Comparison of ENCODE assay signal across 8 cellular contexts in the genomic region with DNA sequence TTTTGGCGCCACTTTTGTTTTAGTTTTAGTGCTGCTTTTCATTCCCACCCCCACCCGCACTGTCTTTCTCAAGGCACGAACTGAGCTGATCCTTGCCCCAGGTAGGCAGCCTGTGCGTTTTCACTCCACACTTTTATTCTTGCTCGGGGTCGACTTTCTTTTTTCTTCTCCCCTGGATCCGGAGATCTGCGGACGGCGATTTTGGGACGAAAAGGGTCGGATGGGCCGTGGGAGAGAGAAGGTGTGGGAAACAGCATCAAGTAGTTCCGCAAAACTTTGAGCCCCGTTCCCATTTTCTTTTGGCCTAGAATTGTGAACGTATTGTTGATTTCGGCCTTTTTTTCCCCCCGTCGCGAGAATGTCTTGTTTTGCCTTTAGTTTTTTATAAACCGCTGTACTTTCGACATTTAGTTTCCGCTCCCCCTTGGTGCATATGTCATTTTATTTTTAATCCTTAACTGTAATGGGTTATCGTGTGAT. TPM values are rescaled to one million over a fixed set of nuclear protein-coding genes. Genes with fewer than 3 reads are reported as not detected.
DNase-seq lines count a peak whose midpoint lies in the region; ATAC-seq and TF ChIP-seq lines count a peak whose summit lies in the region.

No MANE protein-coding gene starts in this region.

- H3K23ac ChIP-seq in neuronal stem cell (ENCODE audit: low read depth, low read length, poor library complexity): no peak overlapping the region

- peaks cover 2% of the 10 kb centered on the region for H3K79me1 ChIP-seq in neuronal stem cell (ENCODE audit: low read depth, low read length)

- no peaks in the 10 kb centered on the region for H3K9me3 Mint-ChIP-seq in activated CD8-positive, alpha-beta memory T cell treated with anti-CD3 and anti-CD28 coated beads, Interleukin-2, amount 10 ng/mL, durations not matched to agents 7 days and 5 days (ENCODE audit: low read depth)
- no peaks in the 10 kb centered on the region for H3K9me3 Mint-ChIP-seq in endothelial cell (ENCODE audit: unreplicated experiment)

- no peak for ATAC-seq in activated CD8-positive, alpha-beta memory T cell treated with anti-CD3 and anti-CD28 coated beads, Interleukin-2, amount 10 ng/mL, durations not matched to agents 7 days and 5 days
- ATAC-seq in HG03108 (IDR thresholded peaks at IDR 0.05; ENCODE audit: unreplicated experiment) (no peak), HG03457 (IDR thresholded peaks at IDR 0.05; ENCODE audit: unreplicated experiment) (no peak)

- H3K27me3 ChIP-seq in neuronal stem cell (ENCODE audit: control insufficient read depth in 3 of 3, insufficient read depth in 3 of 3, low read depth in 1 of 3, low read length in 3 of 3): no peaks in the 10 kb centered on the region

- H3K4me2 ChIP-seq in neuronal stem cell (ENCODE audit: insufficient read depth, low read length, poor library complexity, severe bottlenecking): peak overlapping the region; percentile 28

- no CpG with 5 or more reads among the region's 24 CpGs for WGBS in neuronal stem cell (ENCODE audit: extremely low coverage in 2 of 2, insufficient read length in 2 of 2, insufficient replicate concordance in 1 of 2), 2 donors

- H3K4me3 Mint-ChIP-seq in activated CD8-positive, alpha-beta memory T cell treated with anti-CD3 and anti-CD28 coated beads, Interleukin-2, amount 10 ng/mL, durations not matched to agents 7 days and 5 days: peak overlapping the region; percentile 88
- peak overlapping the region; percentile 97 for H3K4me3 Mint-ChIP-seq in endothelial cell (ENCODE audit: unreplicated experiment)

- H2AK5ac ChIP-seq in neuronal stem cell (ENCODE audit: low read depth, low read length): no peak overlapping the region

- CTCF ChIA-PET in activated CD8-positive, alpha-beta memory T cell treated with anti-CD3 and anti-CD28 coated beads, Interleukin-2, amount 10 ng/mL, durations not matched to agents 7 days and 5 days (lab: Charles Lee): no interaction called here
- CTCF ChIA-PET in RWPE1 (lab: Yijun Ruan, JAX): no interaction called here

- H2AFZ ChIP-seq in neuronal stem cell (ENCODE audit: low read length): peak overlapping the region; percentile 63

- H3K4me1 ChIP-seq in neuronal stem cell (ENCODE audit: control insufficient read depth in 2 of 2, insufficient read depth in 1 of 2, low read depth in 1 of 2, low read length in 2 of 2): no peaks in the 10 kb centered on the region

- no peak overlapping the region for H3K14ac ChIP-seq in neuronal stem cell (ENCODE audit: low read length)

- peaks cover 24% of the 10 kb centered on the region for H3K4me1 Mint-ChIP-seq in activated CD8-positive, alpha-beta memory T cell treated with anti-CD3 and anti-CD28 coated beads, Interleukin-2, amount 10 ng/mL, durations not matched to agents 7 days and 5 days
- peaks cover 10% of the 10 kb centered on the region for H3K4me1 Mint-ChIP-seq in endothelial cell (ENCODE audit: unreplicated experiment)

- H2BK5ac ChIP-seq in neuronal stem cell (ENCODE audit: low read length): peak overlapping the region; percentile 13

- H3K18ac ChIP-seq in neuronal stem cell (ENCODE audit: low read length): peak overlapping the region; percentile 90

- H2BK12ac ChIP-seq in neuronal stem cell (ENCODE audit: low read length): no peak overlapping the region

- H3K27ac ChIP-seq in RWPE1: peak overlapping the region; percentile 95
- peak overlapping the region; percentile 94 for H3K27ac ChIP-seq in neuronal stem cell (replicated peaks; ENCODE audit: low read length)

- H3K4me3 ChIP-seq in neuronal stem cell (ENCODE audit: low read length in 2 of 2): peak overlapping the region; percentile 68 to 93

- H3K9me3 ChIP-seq in neuronal stem cell (replicated peaks in 1 of 2; ENCODE audit: control insufficient read depth in 2 of 2, insufficient read depth in 1 of 2, low read depth in 1 of 2, low read length in 2 of 2): no peaks in the 10 kb centered on the region

- no peaks in the 10 kb centered on the region for H3K27me3 Mint-ChIP-seq in activated CD8-positive, alpha-beta memory T cell treated with anti-CD3 and anti-CD28 coated beads, Interleukin-2, amount 10 ng/mL, durations not matched to agents 7 days and 5 days
- H3K27me3 Mint-ChIP-seq in endothelial cell (ENCODE audit: unreplicated experiment): peaks cover 2% of the 10 kb centered on the region

- peaks cover 13% of the 10 kb centered on the region for H3K36me3 Mint-ChIP-seq in activated CD8-positive, alpha-beta memory T cell treated with anti-CD3 and anti-CD28 coated beads, Interleukin-2, amount 10 ng/mL, durations not matched to agents 7 days and 5 days
- H3K36me3 Mint-ChIP-seq in endothelial cell (ENCODE audit: low read depth, unreplicated experiment): peaks cover 10% of the 10 kb centered on the region

- no peak overlapping the region for H2BK120ac ChIP-seq in neuronal stem cell (ENCODE audit: low read depth, low read length)

- no peak overlapping the region for H3K9ac ChIP-seq in neuronal stem cell (ENCODE audit: low read depth, low read length, poor library complexity)

- TF ChIP-seq CTCF in RWPE1 (conservative IDR thresholded peaks at IDR 0.05; ENCODE audit: low read depth) (no peak), endothelial cell (IDR thresholded peaks at IDR 0.05; ENCODE audit: unreplicated experiment) (no peak)

- H4K8ac ChIP-seq in neuronal stem cell (ENCODE audit: low read depth, low read length): no peak overlapping the region

- peak overlapping the region; percentile 98 for H3K27ac Mint-ChIP-seq in activated CD8-positive, alpha-beta memory T cell treated with anti-CD3 and anti-CD28 coated beads, Interleukin-2, amount 10 ng/mL, durations not matched to agents 7 days and 5 days
- H3K27ac Mint-ChIP-seq in endothelial cell (ENCODE audit: unreplicated experiment): peak overlapping the region; percentile 98

- DNase-seq in activated CD8-positive, alpha-beta memory T cell treated with anti-CD3 and anti-CD28 coated beads, Interleukin-2, amount 10 ng/mL, durations not matched to agents 7 days and 5 days: no peak
- DNase-seq in activated CD8-positive, alpha-beta memory T cell treated with anti-CD3 and anti-CD28 coated beads, Interleukin-2, amount 50 U/mL, for 4 hours: no peak
- DNase-seq in RWPE1 (ENCODE audit: low spot score) (no peak), endothelial cell (ENCODE audit: low spot score) (no peak), neuronal stem cell (ENCODE audit: low spot score) (no peak), NCI-H345 treated with DMSO at 0.1 percent for 48 hours (lab: John Stamatoyannopoulos, UW; ENCODE audit: unreplicated experiment) (no peak)

- POLR2A ChIA-PET in RWPE1 (lab: Yijun Ruan, JAX; ENCODE audit: low non-redundant PET): no interaction called here

- no peaks in the 10 kb centered on the region for H3K36me3 ChIP-seq in neuronal stem cell (replicated peaks in 1 of 2; ENCODE audit: control insufficient read depth in 2 of 2, insufficient read depth in 2 of 2, low read length in 2 of 2)

- no peak overlapping the region for H2BK15ac ChIP-seq in neuronal stem cell (ENCODE audit: low read length)

- H3K4ac ChIP-seq in neuronal stem cell (ENCODE audit: low read length): no peak overlapping the region

- H4K91ac ChIP-seq in neuronal stem cell (ENCODE audit: low read depth, low read length, poor library complexity): no peak overlapping the region

RNA-seq across cellular contexts. Expression of a gene that starts 0.5 kb away (rescaled TPM):
- 100 to 1,000 TPM in 1 of 2 experiments, 10 to 100 TPM in 1; 80.6 to 112 TPM for total RNA-seq in activated CD8-positive, alpha-beta memory T cell treated with anti-CD3 and anti-CD28 coated beads, Interleukin-2, amount 10 ng/mL, durations not matched to agents 7 days and 5 days
- total RNA-seq in endothelial cell (ENCODE audit: unreplicated experiment): 57.6 TPM
- polyA plus RNA-seq in neuronal stem cell (2013, experiment 1 of 2): 44.5 TPM
- 44.2 TPM for polyA plus RNA-seq in neuronal stem cell (2013, experiment 2 of 2)
